ENCODE assay signal across 7 cellular contexts in the genomic region with DNA sequence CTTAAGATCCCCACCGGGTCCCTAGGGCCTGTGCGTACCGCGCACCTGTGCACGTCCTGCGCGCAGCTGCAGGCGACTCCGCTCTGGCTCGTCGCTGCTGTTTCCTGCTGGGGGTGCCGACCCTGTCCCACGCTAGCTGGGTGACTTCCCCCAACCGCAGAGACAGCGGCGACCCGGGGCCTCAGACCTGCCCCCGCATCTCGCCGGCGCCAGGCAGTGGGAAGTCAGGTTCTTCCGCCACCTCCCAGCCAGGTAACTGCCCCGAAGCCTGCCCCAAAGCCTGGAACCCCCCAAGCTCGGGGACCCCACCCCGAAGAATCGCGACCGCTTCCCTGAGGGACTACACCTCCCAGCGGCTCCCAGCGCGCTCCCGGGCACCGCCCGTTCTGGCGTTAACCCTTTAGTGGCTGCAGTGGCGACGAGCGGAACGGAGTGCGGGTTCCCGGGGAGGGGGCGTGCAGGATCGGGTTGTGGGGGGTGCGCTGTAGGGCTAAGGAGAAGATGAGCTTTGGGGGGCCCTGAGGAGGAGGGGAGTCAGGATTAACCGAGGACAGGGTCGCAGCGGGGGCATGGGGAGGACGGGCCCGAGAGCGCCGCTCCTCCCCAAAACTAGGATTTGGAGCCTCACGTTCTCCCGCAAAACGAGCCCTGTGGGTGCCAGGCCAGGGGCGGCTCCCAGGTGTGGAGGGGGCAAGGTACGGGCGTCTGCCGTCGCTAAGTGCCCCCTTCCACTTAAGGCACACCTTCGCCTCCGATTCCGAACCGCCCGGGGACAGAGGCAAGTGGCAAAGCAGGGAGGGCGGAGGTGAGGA. TPM values are rescaled to one million over a fixed set of nuclear protein-coding genes. Genes with fewer than 3 reads are reported as not detected.
DNase-seq lines count a peak whose midpoint lies in the region; ATAC-seq and TF ChIP-seq lines count a peak whose summit lies in the region.

No MANE protein-coding gene starts in this region.

- no peaks in the 10 kb centered on the region for H3K36me3 ChIP-seq in lung (ENCODE audit: control insufficient read depth in 2 of 2, insufficient read depth in 2 of 2, low read length in 2 of 2)

- DNase-seq in HuH-7 (ENCODE audit: low spot score) (peak; percentile 89), dermis blood vessel endothelial cell (peak; percentile 39), lung (ENCODE audit: low spot score) (peak; percentile 72), SIG-M5 (lab: John Stamatoyannopoulos, UW) (no peak)
- peak; percentile 45 to 54 for DNase-seq in activated CD4-positive, alpha-beta T cell treated with anti-CD3 and anti-CD28 coated beads for 4 hours
- peak; percentile 27 to 29 for DNase-seq in stimulated activated CD8-positive, alpha-beta memory T cell treated with anti-CD3 and anti-CD28 coated beads, Interleukin-15, amount 100 ng/mL, for 48 hours (ENCODE audit: low read depth in 2 of 2)

- H3K9me3 ChIP-seq in lung (ENCODE audit: control insufficient read depth in 2 of 2, insufficient read depth in 1 of 2, low read length in 1 of 2): no peaks in the 10 kb centered on the region

- H3K27ac ChIP-seq in lung (ENCODE audit: low read depth in 1 of 2, low read length in 1 of 2): peak overlapping the region; percentile 27 to 85

- peak overlapping the region; percentile 79 for H3K4me3 ChIP-seq in lung

- H3K27me3 ChIP-seq in lung (ENCODE audit: control insufficient read depth, insufficient read depth): no peaks in the 10 kb centered on the region

- TF ChIP-seq CTCF in lung (IDR thresholded peaks at IDR 0.05; ENCODE audit: control extremely low read depth, extremely low read depth): no peak

- H3K4me1 ChIP-seq in lung (ENCODE audit: control insufficient read depth in 2 of 2, insufficient read depth in 2 of 2, low read length in 2 of 2): peaks cover 0 to 17% of the 10 kb centered on the region in 2 donors

- ATAC-seq in GM18868 (IDR thresholded peaks at IDR 0.05; ENCODE audit: unreplicated experiment): peak; percentile 50
- ATAC-seq in lung (ENCODE audit: insufficient read depth, low FRiP score): peak; percentile 59

- 0 to 1% methylated on average over 65 of the region's 65 CpGs for WGBS in lung, 2 donors

RNA-seq across cellular contexts. Expression of a gene that starts 0.6 kb away (rescaled TPM):
- total RNA-seq in dermis blood vessel endothelial cell: 21.7 and 35.6 TPM in 2 replicates
- total RNA-seq in lung: 10 to 100 TPM; 36.4 to 46.8 TPM
- 10 to 100 TPM; 13.8 to 36.4 TPM for polyA plus RNA-seq in lung

RNA-seq across cellular contexts. Expression of a gene that starts 11.6 kb away (rescaled TPM):
- total RNA-seq in dermis blood vessel endothelial cell: 74.2 and 84.6 TPM in 2 replicates
- 10 to 100 TPM; 36.2 to 80.7 TPM for total RNA-seq in lung
- 100 to 1,000 TPM in 1 of 2 donors, 10 to 100 TPM in 1; 95.6 to 135 TPM for polyA plus RNA-seq in lung

RNA-seq across cellular contexts. Expression of a gene that starts 21.0 kb away (rescaled TPM):
- 102 and 192 TPM in 2 replicates for total RNA-seq in dermis blood vessel endothelial cell
- total RNA-seq in lung: 100 to 1,000 TPM; 187 to 247 TPM
- 100 to 1,000 TPM; 139 to 321 TPM for polyA plus RNA-seq in lung
